ENCODE assay signal across 8 cellular contexts in genomic region chr7:101542527-101543241, GRCh38.
DNase-seq lines count a peak whose midpoint lies in the region; ATAC-seq lines count a peak whose summit lies in the region.

No MANE protein-coding gene starts in this region.

- H3K27ac ChIP-seq in mesendoderm (ENCODE audit: low read depth, low read length): no peak overlapping the region

- no peak overlapping the region for H2BK5ac ChIP-seq in mesendoderm (ENCODE audit: low read length)

- H3K18ac ChIP-seq in mesendoderm (ENCODE audit: low read length): no peak overlapping the region

- H4K8ac ChIP-seq in mesendoderm (ENCODE audit: low read depth, low read length): no peak overlapping the region

- H3K9ac ChIP-seq in mesendoderm (ENCODE audit: low read length): no peak overlapping the region

- no peak overlapping the region for H3K56ac ChIP-seq in mesendoderm (ENCODE audit: low read length)

- H2BK120ac ChIP-seq in mesendoderm (ENCODE audit: low read depth, low read length): no peak overlapping the region

- no peak overlapping the region for H3K4ac ChIP-seq in mesendoderm (ENCODE audit: low read depth, low read length)

- H3K4me2 ChIP-seq in mesendoderm (ENCODE audit: low read length): no peak overlapping the region

- no peak overlapping the region for H4K5ac ChIP-seq in mesendoderm (ENCODE audit: low read length)

- H2AK5ac ChIP-seq in mesendoderm (ENCODE audit: low read length): no peak overlapping the region

- peak; percentile 81 for DNase-seq in NCI-H2196 (lab: John Stamatoyannopoulos, UW; ENCODE audit: unreplicated experiment)
- DNase-seq in NCI-H2196 treated with DMSO at 0.1 percent for 48 hours (lab: John Stamatoyannopoulos, UW; ENCODE audit: unreplicated experiment): no peak
- peak; percentile 36 for DNase-seq in NCI-H2171 treated with DMSO at 0.1 percent for 48 hours (lab: John Stamatoyannopoulos, UW)
- peak; percentile 71 for DNase-seq in activated CD4-positive, alpha-beta T cell treated with anti-CD3 and anti-CD28 coated beads, Interleukin-2, amount 50 U/mL, for 24 hours (ENCODE audit: low read depth in 1 of 2, low spot score in 1 of 2)
- peak; percentile 73 for DNase-seq in dermis blood vessel endothelial cell
- DNase-seq in mesendoderm: peak; percentile 82
- peak; percentile 55 to 66 for DNase-seq in stimulated activated CD8-positive, alpha-beta memory T cell treated with anti-CD3 and anti-CD28 coated beads, Interleukin-4, amount 100 ng/mL, for 1 hour (ENCODE audit: low read depth in 2 of 2, low spot score in 1 of 2)

- H3K36me3 ChIP-seq in mesendoderm (ENCODE audit: control insufficient read depth, insufficient read depth, low read length): no peaks in the 10 kb centered on the region

- no CpG with 5 or more reads among the region's 16 CpGs for WGBS in mesendoderm (ENCODE audit: extremely low coverage, insufficient coverage, low lambda C conversion rate)

- no peaks in the 10 kb centered on the region for H3K4me1 ChIP-seq in mesendoderm (ENCODE audit: control insufficient read depth, low read depth, low read length)

- H3K4me3 ChIP-seq in mesendoderm (ENCODE audit: low read length): no peak overlapping the region

- H2BK15ac ChIP-seq in mesendoderm (replicated peaks; ENCODE audit: low read depth): no peak overlapping the region

- no peak overlapping the region for H3K23ac ChIP-seq in mesendoderm (ENCODE audit: low read length)

- no peaks in the 10 kb centered on the region for H3K79me1 ChIP-seq in mesendoderm (ENCODE audit: low read length)

- no peaks in the 10 kb centered on the region for H3K27me3 ChIP-seq in mesendoderm (ENCODE audit: insufficient read depth, low read length, poor library complexity)

- no peak for ATAC-seq in HG02623 (IDR thresholded peaks at IDR 0.05; ENCODE audit: unreplicated experiment)

- H3K79me2 ChIP-seq in mesendoderm (ENCODE audit: control insufficient read depth, insufficient read depth, low read length): no peaks in the 10 kb centered on the region
